ENCODE assay signal across 1 cellular context in the genomic region with DNA sequence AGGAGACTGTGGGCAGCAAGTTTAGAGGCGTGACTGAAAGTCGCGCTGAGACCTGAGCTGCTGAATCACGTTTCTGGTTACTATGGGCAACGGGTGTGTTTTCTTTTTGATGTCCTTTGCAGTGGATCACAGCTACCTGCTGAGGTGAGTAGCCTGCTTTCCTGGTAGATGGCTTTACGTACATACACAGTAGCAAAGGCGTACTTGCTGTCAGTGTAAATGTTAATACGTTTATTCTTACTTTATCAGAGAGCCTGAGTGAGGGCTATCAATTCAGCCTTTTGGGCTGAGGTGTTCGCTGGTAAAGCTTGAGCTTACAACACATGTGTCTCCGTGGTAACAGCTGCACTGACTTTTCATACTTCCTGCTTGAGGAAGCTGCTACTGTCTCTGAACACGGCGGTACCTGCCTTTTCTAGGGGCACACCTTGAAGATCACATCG.
TF ChIP-seq lines count a peak whose summit lies in the region.

No MANE protein-coding gene starts in this region.

TF ChIP-seq in K562, 482 proteins besides CTCF, POLR2A, EP300 and RAD21 (continued from another document):
- peak; percentile 73; the same call in 1 of the 2 replicates for TF ChIP-seq FOXJ3 (CRISPR knock-in tag; IDR thresholded peaks at IDR 0.05)
- TF ChIP-seq, protein P1, sequence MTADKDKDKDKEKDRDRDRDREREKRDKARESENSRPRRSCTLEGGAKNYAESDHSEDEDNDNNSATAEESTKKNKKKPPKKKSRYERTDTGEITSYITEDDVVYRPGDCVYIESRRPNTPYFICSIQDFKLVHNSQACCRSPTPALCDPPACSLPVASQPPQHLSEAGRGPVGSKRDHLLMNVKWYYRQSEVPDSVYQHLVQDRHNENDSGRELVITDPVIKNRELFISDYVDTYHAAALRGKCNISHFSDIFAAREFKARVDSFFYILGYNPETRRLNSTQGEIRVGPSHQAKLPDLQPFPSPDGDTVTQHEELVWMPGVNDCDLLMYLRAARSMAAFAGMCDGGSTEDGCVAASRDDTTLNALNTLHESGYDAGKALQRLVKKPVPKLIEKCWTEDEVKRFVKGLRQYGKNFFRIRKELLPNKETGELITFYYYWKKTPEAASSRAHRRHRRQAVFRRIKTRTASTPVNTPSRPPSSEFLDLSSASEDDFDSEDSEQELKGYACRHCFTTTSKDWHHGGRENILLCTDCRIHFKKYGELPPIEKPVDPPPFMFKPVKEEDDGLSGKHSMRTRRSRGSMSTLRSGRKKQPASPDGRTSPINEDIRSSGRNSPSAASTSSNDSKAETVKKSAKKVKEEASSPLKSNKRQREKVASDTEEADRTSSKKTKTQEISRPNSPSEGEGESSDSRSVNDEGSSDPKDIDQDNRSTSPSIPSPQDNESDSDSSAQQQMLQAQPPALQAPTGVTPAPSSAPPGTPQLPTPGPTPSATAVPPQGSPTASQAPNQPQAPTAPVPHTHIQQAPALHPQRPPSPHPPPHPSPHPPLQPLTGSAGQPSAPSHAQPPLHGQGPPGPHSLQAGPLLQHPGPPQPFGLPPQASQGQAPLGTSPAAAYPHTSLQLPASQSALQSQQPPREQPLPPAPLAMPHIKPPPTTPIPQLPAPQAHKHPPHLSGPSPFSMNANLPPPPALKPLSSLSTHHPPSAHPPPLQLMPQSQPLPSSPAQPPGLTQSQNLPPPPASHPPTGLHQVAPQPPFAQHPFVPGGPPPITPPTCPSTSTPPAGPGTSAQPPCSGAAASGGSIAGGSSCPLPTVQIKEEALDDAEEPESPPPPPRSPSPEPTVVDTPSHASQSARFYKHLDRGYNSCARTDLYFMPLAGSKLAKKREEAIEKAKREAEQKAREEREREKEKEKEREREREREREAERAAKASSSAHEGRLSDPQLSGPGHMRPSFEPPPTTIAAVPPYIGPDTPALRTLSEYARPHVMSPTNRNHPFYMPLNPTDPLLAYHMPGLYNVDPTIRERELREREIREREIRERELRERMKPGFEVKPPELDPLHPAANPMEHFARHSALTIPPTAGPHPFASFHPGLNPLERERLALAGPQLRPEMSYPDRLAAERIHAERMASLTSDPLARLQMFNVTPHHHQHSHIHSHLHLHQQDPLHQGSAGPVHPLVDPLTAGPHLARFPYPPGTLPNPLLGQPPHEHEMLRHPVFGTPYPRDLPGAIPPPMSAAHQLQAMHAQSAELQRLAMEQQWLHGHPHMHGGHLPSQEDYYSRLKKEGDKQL (CRISPR knock-in tag; IDR thresholded peaks at IDR 0.05; ENCODE audit: borderline replicate concordance): 0 out of 2 replicates have a peak, but pooled peaks have one; percentile 63
- TF ChIP-seq RFX1 (IDR thresholded peaks at IDR 0.05): peak; percentile 94
- peak; percentile 67; the same call in 1 of the 2 replicates for TF ChIP-seq TFAP4 (CRISPR knock-in tag; IDR thresholded peaks at IDR 0.05; ENCODE audit: borderline replicate concordance)
- TF ChIP-seq CSDE1 (IDR thresholded peaks at IDR 0.05): peak in 1 of 2 experiments; percentile 58; a peak in 1 of 4 replicates
- peak; percentile 42; the same call in 1 of the 2 replicates for TF ChIP-seq BACH1 (tag; IDR thresholded peaks at IDR 0.05)
- TF ChIP-seq KAT7 (CRISPR knock-in tag; IDR thresholded peaks at IDR 0.05; ENCODE audit: borderline replicate concordance): 0 out of 2 replicates have a peak, but pooled peaks have one; percentile 44
